Comparison of ENCODE assay signal across 9 cellular contexts in genomic region chrX:134423606-134424005, GRCh38. TPM values are rescaled to one million over a fixed set of nuclear protein-coding genes. Genes with fewer than 3 reads are reported as not detected.
DNase-seq lines count a peak whose midpoint lies in the region; ATAC-seq and TF ChIP-seq lines count a peak whose summit lies in the region.
"Had no signal": no experiment of that assay in that cellular context is flagged by ENCODE, and none has a peak within 500 bp of the region (broad histone marks: within the 10 kb centered on the region; RNA-seq: fewer than 3 reads in every experiment).

No MANE protein-coding gene starts in this region.

- POLR2A ChIA-PET in CD4-positive, alpha-beta memory T cell (lab: Charles Lee; ENCODE audit: partially characterized antibody), result no interaction called here

- no peak overlapping the region for H3K27ac Mint-ChIP-seq in CD4-positive, alpha-beta memory T cell
- H3K27ac Mint-ChIP-seq: T-helper 2 cell treated with Interferon-gamma antibody and Interleukin-4, amounts not matched to agents 5 μg/mL and 100 μg/mL, for 36 hours had no signal

- H3K4me2 ChIP-seq in Loucy (ENCODE audit: low read depth, low read length, poor library complexity, severe bottlenecking), result no peak overlapping the region

- H3K4me1 ChIP-seq in Loucy (ENCODE audit: insufficient read depth, low read length, poor library complexity, severe bottlenecking), result no peaks in the 10 kb centered on the region
- H3K4me1 ChIP-seq in CD4-positive, alpha-beta memory T cell (ENCODE audit: insufficient read depth, low read length), result no peaks in the 10 kb centered on the region

- no peaks in the 10 kb centered on the region for H3K9me3 ChIP-seq in Loucy (ENCODE audit: insufficient read depth, low read depth, low read length)
- H3K9me3 ChIP-seq in CD4-positive, alpha-beta memory T cell (ENCODE audit: control insufficient read depth in 1 of 2, low read length in 2 of 2), result no peaks in the 10 kb centered on the region

- H3K4me3 Mint-ChIP-seq in CD4-positive, alpha-beta memory T cell, result no peak overlapping the region
- H3K4me3 Mint-ChIP-seq: T-helper 2 cell treated with Interferon-gamma antibody and Interleukin-4, amounts not matched to agents 5 μg/mL and 100 μg/mL, for 36 hours had no signal

- no peak overlapping the region for H2AFZ ChIP-seq in Loucy (ENCODE audit: low read length)

- no peaks in the 10 kb centered on the region for H3K79me2 ChIP-seq in Loucy (ENCODE audit: insufficient read depth, low read length)

- H3K27me3 Mint-ChIP-seq in CD4-positive, alpha-beta memory T cell, result no peaks in the 10 kb centered on the region

- H3K9me3 Mint-ChIP-seq in CD4-positive, alpha-beta memory T cell, result no peaks in the 10 kb centered on the region
- H3K9me3 Mint-ChIP-seq: T-helper 2 cell treated with Interferon-gamma antibody and Interleukin-4, amounts not matched to agents 5 μg/mL and 100 μg/mL, for 36 hours had no signal

- peak; percentile 38 for TF ChIP-seq CTCF in Loucy (conservative IDR thresholded peaks at IDR 0.05; ENCODE audit: low read length)
- TF ChIP-seq CTCF in brain microvascular endothelial cell (IDR thresholded peaks at IDR 0.05; ENCODE audit: low read depth, low read length, missing control alignments), result peak; percentile 36
- no peak for TF ChIP-seq CTCF in coronary artery (IDR thresholded peaks at IDR 0.05)

- H4K20me1 ChIP-seq in Loucy (ENCODE audit: insufficient read depth, low read length, poor library complexity, severe bottlenecking), result no peaks in the 10 kb centered on the region

- DNase-seq in ELR (ENCODE audit: low read depth) (peak; percentile 58), brain microvascular endothelial cell (no peak), myocyte (ENCODE audit: low read depth) (peak; percentile 2), coronary artery (ENCODE audit: low spot score) (no peak)
- DNase-seq in CD4-positive, alpha-beta memory T cell, result no peak

- H3K27ac ChIP-seq in brain microvascular endothelial cell (no peak overlapping the region), coronary artery (no peak overlapping the region)
- H3K27ac ChIP-seq in CD4-positive, alpha-beta memory T cell (ENCODE audit: low read depth, low read length), result no peak overlapping the region

- no peaks in the 10 kb centered on the region for H3K9me2 ChIP-seq in Loucy (replicated peaks; ENCODE audit: low read depth, low read length)

- peaks cover 0 to 2% (median under 1%) of the 10 kb centered on the region in 4 donors for H3K4me1 Mint-ChIP-seq in CD4-positive, alpha-beta memory T cell

- in situ Hi-C loops in brain microvascular endothelial cell (cut with HindIII; ENCODE audit: low pct_ligation_motif_present, low sequenced_read_pairs), result no loop called here

- no peak for ATAC-seq in GM21825 (IDR thresholded peaks at IDR 0.05; ENCODE audit: unreplicated experiment)
- ATAC-seq in HG03457 (IDR thresholded peaks at IDR 0.05; ENCODE audit: unreplicated experiment), result no peak

- no peak overlapping the region for H3K4me3 ChIP-seq in Loucy (ENCODE audit: low read length, poor library complexity, severe bottlenecking)
- H3K4me3 ChIP-seq in brain microvascular endothelial cell (ENCODE audit: low read depth, low read length), result no peak overlapping the region
- no peak overlapping the region for H3K4me3 ChIP-seq in coronary artery
- H3K4me3 ChIP-seq in CD4-positive, alpha-beta memory T cell (ENCODE audit: low read length in 2 of 2), result no peak overlapping the region

- H3K36me3 Mint-ChIP-seq in CD4-positive, alpha-beta memory T cell, result peaks cover 0 to 16% of the 10 kb centered on the region in 2 donors

- CTCF ChIA-PET in CD4-positive, alpha-beta memory T cell (lab: Charles Lee; ENCODE audit: partially characterized antibody), result interaction anchor here (0.7 to 1.0 kb wide), 2 partner anchors 10 to 18 kb away, joined by 3 read pairs; no protein-coding TSS in a partner anchor

- H3K9ac ChIP-seq in Loucy (ENCODE audit: low read depth, low read length, poor library complexity, severe bottlenecking), result no peak overlapping the region

- no peaks in the 10 kb centered on the region for H3F3A ChIP-seq in Loucy (ENCODE audit: low read depth)

- H3K27me3 ChIP-seq in Loucy (ENCODE audit: insufficient read depth, low read length, poor library complexity, severe bottlenecking) (no peaks in the 10 kb centered on the region), brain microvascular endothelial cell (replicated peaks) (no peaks in the 10 kb centered on the region)
- no peaks in the 10 kb centered on the region for H3K27me3 ChIP-seq in CD4-positive, alpha-beta memory T cell (ENCODE audit: insufficient read depth, low read length)

- H3K36me3 ChIP-seq in Loucy (ENCODE audit: insufficient read depth, low read length) (peaks cover 34% of the 10 kb centered on the region; the same call in 1 of the 2 replicates), brain microvascular endothelial cell (replicated peaks) (no peaks in the 10 kb centered on the region)
- no peaks in the 10 kb centered on the region for H3K36me3 ChIP-seq in CD4-positive, alpha-beta memory T cell (ENCODE audit: insufficient read depth, low read length)

- intact Hi-C loops in CD4-positive, alpha-beta memory T cell (cut with micrococcal nuclease), result no loop called here

RNA-seq across cellular contexts. Expression of gene HPRT1, which starts 36.4 kb away (rescaled TPM):
- total RNA-seq in myocyte, result 5.4 and 6.6 TPM in 2 replicates
- polyA plus RNA-seq in myocyte (2012), result 16.1 TPM
- 10 to 100 TPM; 22.4 to 22.7 TPM for total RNA-seq in CD4-positive, alpha-beta memory T cell
- 100 to 1,000 TPM in 1 of 2 donors, 10 to 100 TPM in 1; 66.5 to 105 TPM for polyA plus RNA-seq in CD4-positive, alpha-beta memory T cell

RNA-seq across cellular contexts. Expression of gene PHF6, which starts 50.5 kb away (rescaled TPM):
- 20.9 and 21.3 TPM in 2 replicates for total RNA-seq in myocyte
- polyA plus RNA-seq in myocyte (2012), result 7.1 TPM
- 10 to 100 TPM; 23.0 to 23.8 TPM for total RNA-seq in CD4-positive, alpha-beta memory T cell
- 10 to 100 TPM; 15.7 to 16.9 TPM for polyA plus RNA-seq in CD4-positive, alpha-beta memory T cell

Comparison
In these comparisons a context has a peak if more than half of its experiments do, and no peak if none do; other contexts are left out.
1. DNase-seq: peak in ELR (single experiment) and myocyte (single experiment); none in brain microvascular endothelial cell (single experiment), coronary artery (single experiment) and CD4-positive, alpha-beta memory T cell (0 of 5).